In the genomic region with DNA sequence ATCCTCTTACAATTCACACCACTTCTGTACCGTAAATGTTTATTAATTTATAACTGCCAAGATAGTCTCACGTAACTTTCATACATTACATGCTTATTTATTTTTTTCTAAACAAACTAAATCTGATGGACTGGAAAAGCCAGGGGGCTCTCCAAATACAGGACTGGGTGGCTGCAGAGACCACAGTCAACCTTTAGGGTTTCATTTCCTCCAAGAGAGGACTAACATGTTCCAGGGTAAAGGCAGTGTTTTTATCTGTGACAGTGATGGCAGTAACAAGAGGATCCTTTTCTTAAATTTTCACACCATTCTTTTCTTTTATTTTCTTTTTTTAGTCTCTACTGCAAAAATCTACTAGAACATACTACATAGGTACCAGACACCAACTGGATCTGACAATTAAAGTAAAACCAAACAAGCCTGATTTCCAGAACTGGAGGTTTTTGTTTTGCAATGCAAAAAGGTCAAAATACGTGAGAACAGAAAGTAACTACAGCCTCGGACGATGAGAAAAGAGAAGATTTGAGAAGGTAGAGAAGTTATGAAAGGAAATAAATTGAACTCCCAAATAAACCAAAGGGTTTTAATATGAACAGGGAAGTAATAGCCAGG, we compare ENCODE assay signal across 8 cellular contexts. TPM values are rescaled to one million over a fixed set of nuclear protein-coding genes. Genes with fewer than 3 reads are reported as not detected.
A peak's percentile ranks its signal among the peaks of the same experiment; 100 is the strongest.
DNase-seq lines count a peak whose midpoint lies in the region; ATAC-seq and TF ChIP-seq lines count a peak whose summit lies in the region.

No MANE protein-coding gene starts in this region.

- H2AFZ ChIP-seq in ACC112 (ENCODE audit: low read length, unreplicated experiment): peak overlapping the region; percentile 89

- H3K4me1 ChIP-seq in ACC112 (ENCODE audit: control insufficient read depth, insufficient read depth, low read length, unreplicated experiment): peaks cover 14% of the 10 kb centered on the region

- ATAC-seq in GM18517 (IDR thresholded peaks at IDR 0.05; ENCODE audit: unreplicated experiment) (peak; percentile 52), HG03039 (IDR thresholded peaks at IDR 0.05; ENCODE audit: unreplicated experiment) (peak; percentile 30)

- peak overlapping the region; percentile 19; the same call in 1 of the 2 replicates for H3K27ac ChIP-seq in ACC112 (ENCODE audit: low read depth, low read length)

- no peaks in the 10 kb centered on the region for H3K27me3 Mint-ChIP-seq in T-helper 1 cell treated with Interleukin-12 subunit alpha and Interleukin-12 subunit beta and Interleukin-4 antibody, amounts not matched to agents 30 μg/mL and 1 μg/mL, for 36 hours (ENCODE audit: low read depth)

- no peaks in the 10 kb centered on the region for H3K36me3 ChIP-seq in ACC112 (ENCODE audit: insufficient read depth, low read length)

- TF ChIP-seq CTCF in fibroblast of the aortic adventitia (IDR thresholded peaks at IDR 0.05; ENCODE audit: insufficient read depth, low read length) (peak; percentile 12), retinal pigment epithelial cell (conservative IDR thresholded peaks at IDR 0.05; ENCODE audit: low read depth, low read length) (no peak)

- peaks cover 9% of the 10 kb centered on the region for H3K36me3 Mint-ChIP-seq in T-helper 1 cell treated with Interleukin-12 subunit alpha and Interleukin-12 subunit beta and Interleukin-4 antibody, amounts not matched to agents 30 μg/mL and 1 μg/mL, for 36 hours (ENCODE audit: low read depth)

- H3K4me3 ChIP-seq in ACC112 (ENCODE audit: low read depth, low read length) (peak overlapping the region; percentile 84), fibroblast of the aortic adventitia (ENCODE audit: low read depth, low read length) (peak overlapping the region; percentile 71), retinal pigment epithelial cell (ENCODE audit: low read length) (peak overlapping the region; percentile 93)

- peaks cover 15% of the 10 kb centered on the region for H3K79me2 ChIP-seq in ACC112 (ENCODE audit: control insufficient read depth, insufficient read depth, low read length, unreplicated experiment)

- H3K4me3 Mint-ChIP-seq in T-helper 1 cell treated with Interleukin-12 subunit alpha and Interleukin-12 subunit beta and Interleukin-4 antibody, amounts not matched to agents 30 μg/mL and 1 μg/mL, for 36 hours: peak overlapping the region; percentile 96

- no peaks in the 10 kb centered on the region for H3K27me3 ChIP-seq in ACC112 (ENCODE audit: insufficient read depth, low read length)

- peaks cover 4% of the 10 kb centered on the region for H3K9me3 Mint-ChIP-seq in T-helper 1 cell treated with Interleukin-12 subunit alpha and Interleukin-12 subunit beta and Interleukin-4 antibody, amounts not matched to agents 30 μg/mL and 1 μg/mL, for 36 hours

- H3K4me1 Mint-ChIP-seq in T-helper 1 cell treated with Interleukin-12 subunit alpha and Interleukin-12 subunit beta and Interleukin-4 antibody, amounts not matched to agents 30 μg/mL and 1 μg/mL, for 36 hours (ENCODE audit: low read depth): peaks cover 35% of the 10 kb centered on the region

- DNase-seq in fibroblast of the aortic adventitia (ENCODE audit: low read depth) (peak; percentile 10), retinal pigment epithelial cell (ENCODE audit: low read depth) (no peak), COLO668 (lab: John Stamatoyannopoulos, UW; ENCODE audit: unreplicated experiment) (no peak), H4 (ENCODE audit: low spot score) (no peak)

- H3K27ac Mint-ChIP-seq in T-helper 1 cell treated with Interleukin-12 subunit alpha and Interleukin-12 subunit beta and Interleukin-4 antibody, amounts not matched to agents 30 μg/mL and 1 μg/mL, for 36 hours: peak overlapping the region; percentile 97

RNA-seq across cellular contexts. Expression of a gene that starts 1.2 kb away (rescaled TPM):
- total RNA-seq in fibroblast of the aortic adventitia (ENCODE audit: low replicate concordance): 25.7 and 47.6 TPM in 2 replicates
- 34.6 and 42.9 TPM in 2 replicates for total RNA-seq in H4 (2014; rRNA removed; shearing (Covaris generic))
